10 cellular contexts compared by ENCODE assay signal in genomic region chr11:86460461-86461404, GRCh38.
DNase-seq lines count a peak whose midpoint lies in the region; ATAC-seq and TF ChIP-seq lines count a peak whose summit lies in the region.
"Had no signal": no experiment of that assay in that cellular context is flagged by ENCODE, and none has a peak within 500 bp of the region (broad histone marks: within the 10 kb centered on the region; RNA-seq: fewer than 3 reads in every experiment).

No MANE protein-coding gene starts in this region.

- TF ChIP-seq CTCF in left ventricle myocardium inferior (IDR thresholded peaks at IDR 0.05; ENCODE audit: borderline replicate concordance) (no peak), uterus (IDR thresholded peaks at IDR 0.05) (no peak)

- H3K18ac ChIP-seq in mesenchymal stem cell (ENCODE audit: low read depth in 1 of 2, low read length in 2 of 2) = peak overlapping the region; percentile 27 to 79

- H2BK12ac ChIP-seq in mesenchymal stem cell (ENCODE audit: low read length in 2 of 2) = peak overlapping the region; percentile 12 to 75

- H4K91ac ChIP-seq in mesenchymal stem cell (ENCODE audit: low read length) = no peak overlapping the region

- H4K8ac ChIP-seq in mesenchymal stem cell (ENCODE audit: low read length) = no peak overlapping the region

- H3K9ac ChIP-seq in mesenchymal stem cell (ENCODE audit: low read length) = no peak overlapping the region

- no peak overlapping the region for H3K23ac ChIP-seq in mesenchymal stem cell (ENCODE audit: low read length in 2 of 2)

- no peak overlapping the region for H2AFZ ChIP-seq in mesenchymal stem cell (ENCODE audit: low read depth, low read length)

- no peaks in the 10 kb centered on the region for H3K9me3 ChIP-seq in left ventricle myocardium inferior (replicated peaks)
- no peaks in the 10 kb centered on the region for H3K9me3 ChIP-seq in mesenchymal stem cell (ENCODE audit: control insufficient read depth, low read length)
- no peaks in the 10 kb centered on the region for H3K9me3 ChIP-seq in uterus

- peaks cover 5% of the 10 kb centered on the region for H3K36me3 ChIP-seq in left ventricle myocardium inferior
- H3K36me3 ChIP-seq in mesenchymal stem cell (ENCODE audit: control insufficient read depth in 1 of 2, insufficient read depth in 2 of 2, low read depth in 1 of 2, low read length in 2 of 2) = peaks cover 5 to 8% of the 10 kb centered on the region in 2 experiments
- no peaks in the 10 kb centered on the region for H3K36me3 ChIP-seq in uterus

- 73% methylated on average over 9 of the region's 9 CpGs for WGBS in mesenchymal stem cell

- H3K4me3 ChIP-seq in left ventricle myocardium inferior (no peak overlapping the region), mesenchymal stem cell (ENCODE audit: insufficient read depth in 1 of 2, low read depth in 1 of 2, low read length in 2 of 2) (no peak overlapping the region), uterus (no peak overlapping the region)

- peak overlapping the region in 1 of 2 experiments; percentile 19 for H3K4ac ChIP-seq in mesenchymal stem cell (ENCODE audit: low read depth in 1 of 2, low read length in 2 of 2)

- peak overlapping the region; percentile 36 for H2BK5ac ChIP-seq in mesenchymal stem cell (ENCODE audit: low read depth, low read length, poor library complexity, severe bottlenecking)

- no peak overlapping the region for H2BK15ac ChIP-seq in mesenchymal stem cell (ENCODE audit: low read depth, poor library complexity, severe bottlenecking)

- no peak overlapping the region for H2BK120ac ChIP-seq in mesenchymal stem cell (ENCODE audit: low read depth, low read length)

- H3K4me2 ChIP-seq in mesenchymal stem cell (ENCODE audit: low read length, poor library complexity, severe bottlenecking) = no peak overlapping the region

- TF ChIP-seq POLR2A in uterus (IDR thresholded peaks at IDR 0.05) = no peak

- no peak for ATAC-seq in Right ventricle myocardium inferior
- ATAC-seq in GM21515 (IDR thresholded peaks at IDR 0.05; ENCODE audit: unreplicated experiment) = no peak

- peak overlapping the region in 1 of 2 experiments; percentile 78 for H3K14ac ChIP-seq in mesenchymal stem cell (ENCODE audit: low read length in 2 of 2)

- peak overlapping the region; percentile 8 for H2AK5ac ChIP-seq in mesenchymal stem cell (ENCODE audit: low read length, severe bottlenecking)

- intact Hi-C loops in left ventricle myocardium inferior (cut with micrococcal nuclease) = loop anchor here (5.0 kb wide), 1 partner anchor 342 kb away; the partner anchor contains the start of gene PRSS23
- intact Hi-C loops in Right ventricle myocardium inferior (cut with DNase I) = no loop called here
- intact Hi-C loops in uterus (cut with DNase I; ENCODE audit: low total_unique reads) = no loop called here

- H3K27ac ChIP-seq in left ventricle myocardium inferior (replicated peaks) = peak overlapping the region; percentile 32
- peak overlapping the region; percentile 4 for H3K27ac ChIP-seq in angular gyrus (ENCODE audit: low read depth, low read length)
- H3K27ac ChIP-seq in mesenchymal stem cell (ENCODE audit: low read length, poor library complexity, severe bottlenecking) = peak overlapping the region; percentile 92
- H3K27ac ChIP-seq in uterus = peak overlapping the region; percentile 61 to 73
- H3K27ac ChIP-seq: C4-2B had no signal

- DNase-seq in left ventricle myocardium inferior (no peak), Right ventricle myocardium inferior (ENCODE audit: missing footprints) (no peak), mesenchymal stem cell (peak; percentile 27), uterus (no peak), cortex of kidney (lab: John Stamatoyannopoulos, UW) (no peak), NCI-H2171 treated with DMSO at 0.1 percent for 48 hours (lab: John Stamatoyannopoulos, UW) (no peak)
- DNase-seq: activated effector memory CD4-positive, alpha-beta T cell treated with anti-CD3 and anti-CD28 coated beads, Interleukin-2, amount 50 U/mL, for 16 hours had no signal

- H3K79me1 ChIP-seq in mesenchymal stem cell (replicated peaks; ENCODE audit: low read length, poor library complexity, severe bottlenecking) = no peaks in the 10 kb centered on the region

- H3K27me3 ChIP-seq in left ventricle myocardium inferior (ENCODE audit: low read depth) (no peaks in the 10 kb centered on the region), mesenchymal stem cell (ENCODE audit: control insufficient read depth in 1 of 2, insufficient read depth in 1 of 2, low read length in 2 of 2) (no peaks in the 10 kb centered on the region), uterus (no peaks in the 10 kb centered on the region)

- peaks cover 54% of the 10 kb centered on the region for H3K4me1 ChIP-seq in left ventricle myocardium inferior
- peaks cover 30% of the 10 kb centered on the region for H3K4me1 ChIP-seq in mesenchymal stem cell (ENCODE audit: control insufficient read depth, insufficient read depth, low read depth, low read length)
- peaks cover 10% of the 10 kb centered on the region in 2 donors for H3K4me1 ChIP-seq in uterus

Comparison
In these comparisons a context has a peak if more than half of its experiments do, and no peak if none do; other contexts are left out.
1. H3K27ac ChIP-seq: peak in every context shown above with its lines; median percentile 92 in mesenchymal stem cell; 67 in uterus; 32 in left ventricle myocardium inferior; 4 in angular gyrus.